ENCODE assay signal across 26 cellular contexts in the genomic region with DNA sequence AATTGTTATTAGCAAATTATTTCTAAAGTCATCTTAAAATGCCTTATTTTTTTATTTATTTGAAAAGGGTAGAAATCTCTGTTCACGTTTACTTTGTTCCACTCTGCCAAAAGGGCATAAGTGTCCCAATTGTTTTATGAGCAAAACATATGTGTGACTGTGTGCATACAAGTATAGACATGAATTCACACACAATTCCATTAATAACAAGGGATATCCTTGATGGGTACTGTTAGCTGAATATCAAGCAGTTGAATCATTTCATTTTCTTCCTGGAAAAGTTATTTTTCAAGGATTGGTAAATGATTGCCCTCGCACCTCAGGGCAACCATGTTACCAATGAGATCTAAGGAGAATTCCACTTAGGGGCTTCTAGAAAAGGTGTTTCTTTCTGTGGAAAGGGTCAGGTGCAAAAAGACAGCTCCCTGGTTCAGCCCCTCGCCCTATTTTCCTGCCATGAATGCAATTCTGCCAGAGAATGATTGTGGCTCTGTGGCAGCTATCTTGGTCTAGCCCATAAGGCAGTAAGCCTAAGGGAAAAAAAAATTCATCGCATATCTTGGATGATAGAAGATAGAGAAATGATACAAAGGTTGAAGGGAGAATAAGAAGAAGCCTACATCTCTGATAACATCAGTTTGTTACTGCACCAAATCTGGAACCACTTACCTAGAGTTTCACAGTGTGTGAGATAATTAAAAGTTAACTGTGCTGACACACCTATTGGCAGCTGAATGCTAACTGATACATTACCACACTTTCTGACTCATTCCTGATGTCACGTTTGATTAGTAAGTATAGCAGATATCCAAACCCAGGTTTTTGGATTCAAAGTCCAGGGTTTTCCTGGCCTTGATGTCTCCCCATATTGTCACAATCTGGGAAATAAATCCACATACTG.
DNase-seq lines count a peak whose midpoint lies in the region; ATAC-seq, FAIRE-seq and TF ChIP-seq lines count a peak whose summit lies in the region.
"Had no signal": no experiment of that assay in that cellular context is flagged by ENCODE, and none has a peak within 500 bp of the region (broad histone marks: within the 10 kb centered on the region; RNA-seq: fewer than 3 reads in every experiment).

No MANE protein-coding gene starts in this region.

- ATAC-seq in HG03159 (IDR thresholded peaks at IDR 0.05; ENCODE audit: unreplicated experiment) (no peak), pancreas (no peak)
- ATAC-seq: activated CD8-positive, alpha-beta T cell treated with anti-CD3 and anti-CD28 coated beads for 36 hours; activated naive CD8-positive, alpha-beta T cell treated with anti-CD3 and anti-CD28 coated beads, Interleukin-2, amount 50 U/mL, for 24 hours; stimulated activated naive B cell treated with anti-CD40 and anti-IgM and Interleukin-4, amounts not matched to agents 10 μg/mL and 1 μg/mL and 100 μg/mL, for 72 hours had no signal

- H3K36me3 ChIP-seq in bronchial epithelial cell (ENCODE audit: control insufficient read depth, insufficient read depth, low read length) (no peaks in the 10 kb centered on the region), keratinocyte (ENCODE audit: control insufficient read depth in 2 of 2, extremely low read depth in 1 of 2, insufficient read depth in 2 of 2, low read length in 2 of 2) (no peaks in the 10 kb centered on the region), pancreas (no peaks in the 10 kb centered on the region)
- H3K36me3 ChIP-seq: brain microvascular endothelial cell, colonic mucosa, vagina had no signal

- peak overlapping the region; percentile 84 for H3K4me2 ChIP-seq in keratinocyte (ENCODE audit: control insufficient read depth, extremely low read depth, insufficient read depth, low read depth, low read length)

- TF ChIP-seq CTCF in bronchial epithelial cell (IDR thresholded peaks at IDR 0.05; ENCODE audit: insufficient read depth, low read length, severe bottlenecking): no peak
- no peak for TF ChIP-seq CTCF in keratinocyte (optimal IDR thresholded peaks at IDR 0.05 in 1 of 3, IDR thresholded peaks at IDR 0.05 in 1 of 3, conservative IDR thresholded peaks at IDR 0.05 in 1 of 3; ENCODE audit: extremely low read depth in 1 of 3, insufficient read depth in 2 of 3, low read length in 3 of 3)
- TF ChIP-seq CTCF in pancreas (IDR thresholded peaks at IDR 0.05): no peak
- TF ChIP-seq CTCF in lower leg skin (IDR thresholded peaks at IDR 0.05): no peak

- H3K9me1 ChIP-seq in keratinocyte (ENCODE audit: control insufficient read depth, extremely low read depth, insufficient read depth, low read length): no peaks in the 10 kb centered on the region

- H4K20me1 ChIP-seq in keratinocyte (ENCODE audit: control insufficient read depth, extremely low read depth, insufficient read depth, low read length): no peaks in the 10 kb centered on the region

- H3K27ac ChIP-seq in keratinocyte (ENCODE audit: control insufficient read depth, insufficient read depth, low read length) (peak overlapping the region; percentile 92), pancreas (no peak overlapping the region)
- H3K27ac ChIP-seq: brain microvascular endothelial cell, colonic mucosa, testis, vagina had no signal

- peak overlapping the region; percentile 43 for H3K9ac ChIP-seq in keratinocyte (ENCODE audit: control insufficient read depth, extremely low read depth, insufficient read depth, low read length)

- FAIRE-seq in bronchial epithelial cell (lab: Jason Lieb, UNC) (no peak), keratinocyte (lab: Jason Lieb, UNC) (peak; percentile 95), pancreas (lab: Jason Lieb, UNC) (no peak)
- FAIRE-seq: G401.6, islet of Langerhans had no signal

- no peak overlapping the region for H3K4me3 ChIP-seq in bronchial epithelial cell (ENCODE audit: low read depth, low read length)
- peak overlapping the region in 2 of 3 experiments; percentile 19 to 34 for H3K4me3 ChIP-seq in keratinocyte (ENCODE audit: control insufficient read depth in 2 of 3, extremely low read depth in 1 of 3, insufficient read depth in 2 of 3, low read depth in 1 of 3, low read length in 3 of 3)
- no peak overlapping the region for H3K4me3 ChIP-seq in pancreas
- H3K4me3 ChIP-seq in lower leg skin (ENCODE audit: low read depth, poor library complexity, severe bottlenecking): no peak overlapping the region
- H3K4me3 ChIP-seq: colonic mucosa, lung, testis, vagina had no signal

- intact Hi-C loops in pancreas (cut with DNase I) (no loop called here), lower leg skin (cut with DNase I; ENCODE audit: low total_unique reads) (loop anchor here (10.0 kb wide), 1 partner anchor 709 kb away; no protein-coding TSS in a partner anchor)

- H3K27me3 ChIP-seq in bronchial epithelial cell (ENCODE audit: control insufficient read depth, insufficient read depth, low read length) (no peaks in the 10 kb centered on the region), keratinocyte (ENCODE audit: control insufficient read depth, extremely low read depth, insufficient read depth, low read length) (no peaks in the 10 kb centered on the region), pancreas (peaks cover 0 to 3% (median 0%) of the 10 kb centered on the region in 4 donors)
- H3K27me3 ChIP-seq: brain microvascular endothelial cell, colonic mucosa, testis, vagina had no signal

- no peaks in the 10 kb centered on the region for H3K79me2 ChIP-seq in keratinocyte (ENCODE audit: control insufficient read depth, insufficient read depth, low read length)

- no peak for TF ChIP-seq POLR2A in lower leg skin (IDR thresholded peaks at IDR 0.05)

- H2AFZ ChIP-seq in keratinocyte (ENCODE audit: control insufficient read depth, low read length): peak overlapping the region; percentile 28

- dilution Hi-C loops in keratinocyte (cut with MboI; ENCODE audit: extremely low pct_ligation_motif_present, low sequenced_read_pairs): no loop called here

- H3K9me3 ChIP-seq in keratinocyte (ENCODE audit: control insufficient read depth, low read depth, low read length) (no peaks in the 10 kb centered on the region), pancreas (no peaks in the 10 kb centered on the region)
- H3K9me3 ChIP-seq: colonic mucosa, testis, vagina had no signal

- peaks cover 18% of the 10 kb centered on the region for H3K4me1 ChIP-seq in keratinocyte (ENCODE audit: control insufficient read depth, extremely low read depth, insufficient read depth, low read length)
- H3K4me1 ChIP-seq in pancreas: no peaks in the 10 kb centered on the region
- H3K4me1 ChIP-seq: colonic mucosa, testis had no signal

- 58 to 61% methylated on average over 5 of the region's 5 CpGs for WGBS in pancreas, 2 donors
- WGBS in lower leg skin, 2 donors: 46 to 50% methylated on average over 5 of the region's 5 CpGs

- DNase-seq in ELR (ENCODE audit: low read depth) (peak; percentile 48), NCI-H69 (lab: John Stamatoyannopoulos, UW) (peak; percentile 13), bronchial epithelial cell (ENCODE audit: low read depth) (peak; percentile 95), keratinocyte (ENCODE audit: low read depth, low spot score) (peak; percentile 69), A172 (ENCODE audit: low spot score) (no peak), pancreas (no peak), lower leg skin (ENCODE audit: low spot score in 2 of 2) (no peak)
- DNase-seq: activated B cell treated with CpG ODN at 0.5 μM for 24 hours; activated CD8-positive, alpha-beta T cell treated with anti-CD3 and anti-CD28 coated beads for 36 hours; activated gamma-delta T cell; activated naive CD8-positive, alpha-beta T cell treated with anti-CD3 and anti-CD28 coated beads, Interleukin-2, amount 50 U/mL, for 24 hours; activated T-cell treated with anti-CD3 and anti-CD28 coated beads for 4 hours; brain microvascular endothelial cell; colonic mucosa; Kasumi-1; NCI-H1105; NCI-H2081 treated with DMSO at 0.1 percent for 48 hours; NCI-H524 treated with DMSO at 0.1 percent for 48 hours; stimulated activated CD4-positive, alpha-beta T cell treated with anti-CD3 and anti-CD28 coated beads, Interleukin-2, amount 100 ng/mL, for 48 hours; stimulated activated naive B cell treated with anti-CD40 and anti-IgM and Interleukin-4, amounts not matched to agents 10 μg/mL and 1 μg/mL and 100 μg/mL, for 72 hours; testis had no signal

Comparison
In these comparisons a context has a peak if more than half of its experiments do, and no peak if none do; other contexts are left out.
1. DNase-seq: peak in ELR (single experiment), NCI-H69 (single experiment), bronchial epithelial cell (single experiment) and keratinocyte (single experiment); none in A172 (single experiment), pancreas (0 of 6) and lower leg skin (0 of 2).
2. H3K4me3 ChIP-seq: peak in keratinocyte (2 of 3); none in bronchial epithelial cell (single experiment), pancreas (0 of 4) and lower leg skin (single experiment).